1 cellular context compared by ENCODE assay signal in genomic region chr1:1758692-1759455, GRCh38.
TF ChIP-seq lines count a peak whose summit lies in the region.

No MANE protein-coding gene starts in this region.

TF ChIP-seq in K562, 482 proteins besides CTCF, POLR2A, EP300 and RAD21 (continued from another document and continues in another):
- TF ChIP-seq CHD7 (IDR thresholded peaks at IDR 0.05; ENCODE audit: low read depth, low read length) (no peak), HDAC8 (tag; IDR thresholded peaks at IDR 0.05) (0 out of 2 replicates have a peak, but pooled peaks have one; percentile 20), MYC (IDR thresholded peaks at IDR 0.05; ENCODE audit: low read depth, low read length) (peak; percentile 81), MYC (CRISPR knock-in tag; IDR thresholded peaks at IDR 0.05; ENCODE audit: borderline replicate concordance, low read depth) (peak; percentile 50; the same call in 1 of the 2 replicates), NR3C1 (CRISPR knock-in tag; IDR thresholded peaks at IDR 0.05) (no peak), ARHGAP35 (IDR thresholded peaks at IDR 0.05; ENCODE audit: partially characterized antibody) (no peak), ADNP (tag; IDR thresholded peaks at IDR 0.05) (no peak), ZZZ3 (IDR thresholded peaks at IDR 0.05) (no peak), ZNF224 (CRISPR knock-in tag; IDR thresholded peaks at IDR 0.05) (no peak), ZNF583 (CRISPR knock-in tag; IDR thresholded peaks at IDR 0.05) (peak; percentile 78; the same call in 1 of the 2 replicates), RREB1 (CRISPR knock-in tag; IDR thresholded peaks at IDR 0.05) (no peak), EZH2 (IDR thresholded peaks at IDR 0.05; ENCODE audit: borderline replicate concordance, low read depth, low read length) (no peak), BRF2 (IDR thresholded peaks at IDR 0.05; ENCODE audit: borderline replicate concordance, insufficient read depth, insufficient read length) (no peak), PHB2 (IDR thresholded peaks at IDR 0.05; ENCODE audit: low read depth) (0 out of 2 replicates have a peak, but pooled peaks have one; percentile 15), TRIM24 (IDR thresholded peaks at IDR 0.05) (peak in 1 of 2 experiments; percentile 66; a peak in 1 of 4 replicates), MIER1 (IDR thresholded peaks at IDR 0.05; ENCODE audit: low read depth) (no peak), BDP1 (IDR thresholded peaks at IDR 0.05; ENCODE audit: insufficient read depth, insufficient read length) (no peak), CBX1 (IDR thresholded peaks at IDR 0.05; ENCODE audit: low read depth) (no peak), HES1 (IDR thresholded peaks at IDR 0.05; ENCODE audit: low read depth) (no peak), NFXL1 (CRISPR knock-in tag; IDR thresholded peaks at IDR 0.05) (no peak), ZSCAN29 (IDR thresholded peaks at IDR 0.05) (no peak), CSDE1 (IDR thresholded peaks at IDR 0.05) (no peak), PHTF2 (CRISPR knock-in tag; IDR thresholded peaks at IDR 0.05) (peak; percentile 86; the same call in 1 of the 2 replicates), ZBTB9 (CRISPR knock-in tag; IDR thresholded peaks at IDR 0.05) (peak; percentile 22; the same call in 1 of the 2 replicates), XRCC3 (IDR thresholded peaks at IDR 0.05) (no peak), DMBX1 (CRISPR knock-in tag; IDR thresholded peaks at IDR 0.05; ENCODE audit: borderline replicate concordance) (peak; percentile 85; the same call in 1 of the 2 replicates), ZNF778 (CRISPR knock-in tag; IDR thresholded peaks at IDR 0.05) (no peak), RBM22 (IDR thresholded peaks at IDR 0.05; ENCODE audit: low read depth, low read length, poor library complexity, severe bottlenecking) (peak; percentile 64), MITF (IDR thresholded peaks at IDR 0.05) (peak; percentile 79), STAT6 (CRISPR knock-in tag; IDR thresholded peaks at IDR 0.05) (0 out of 2 replicates have a peak, but pooled peaks have one; percentile 74), CHD4 (IDR thresholded peaks at IDR 0.05; ENCODE audit: insufficient read depth, insufficient replicate concordance, low read depth, low read length, poor library complexity, severe bottlenecking) (no peak), KLF10 (CRISPR knock-in tag; IDR thresholded peaks at IDR 0.05) (no peak), TSC22D4 (tag; IDR thresholded peaks at IDR 0.05) (no peak), IRF2 (CRISPR knock-in tag; IDR thresholded peaks at IDR 0.05) (peak; percentile 26; the same call in 1 of the 2 replicates)
